In the genomic region with DNA sequence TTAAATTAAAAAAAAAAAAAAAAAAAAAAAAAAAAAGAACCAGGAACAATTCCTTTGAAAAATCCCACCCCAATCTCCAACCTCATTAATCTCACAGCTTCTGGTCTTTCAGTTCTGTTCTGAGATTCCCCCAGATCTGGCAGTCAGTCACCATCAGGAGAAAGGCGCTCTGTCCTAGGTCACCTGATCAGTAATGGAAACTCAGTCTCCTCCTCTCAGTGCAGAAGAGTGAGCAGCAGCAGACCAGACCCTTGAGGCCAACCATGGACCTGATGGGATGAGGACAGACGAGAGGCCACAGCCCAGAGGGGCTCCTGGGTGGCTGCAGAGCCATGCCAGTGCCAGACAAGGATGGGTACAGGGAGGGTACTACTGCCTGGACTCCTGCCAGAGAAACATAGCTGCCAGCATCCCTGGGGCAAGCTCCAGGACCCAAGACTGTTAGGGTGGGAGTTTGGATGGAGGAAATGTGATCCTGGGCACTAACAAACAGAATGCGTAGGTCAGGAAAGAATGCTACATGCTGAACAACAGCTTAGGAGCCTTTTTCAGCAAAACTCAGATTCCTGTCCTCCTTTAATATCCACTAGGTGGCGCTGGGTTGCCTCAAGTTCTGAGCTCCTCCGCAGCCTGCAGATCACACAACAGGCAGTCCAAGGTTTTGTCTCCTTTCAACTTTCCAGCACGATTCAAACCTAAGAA, we compare ENCODE assay signal across 1 cellular context.
TF ChIP-seq lines count a peak whose summit lies in the region.

No MANE protein-coding gene starts in this region.

TF ChIP-seq in GM12878, 131 proteins besides CTCF, POLR2A, EP300 and RAD21:
- TF ChIP-seq SMARCA5 (IDR thresholded peaks at IDR 0.05) (0 out of 2 replicates have a peak, but pooled peaks have one; percentile 25), ESRRA (IDR thresholded peaks at IDR 0.05; ENCODE audit: low read length) (no peak), ZNF217 (IDR thresholded peaks at IDR 0.05) (no peak), SMC3 (IDR thresholded peaks at IDR 0.05; ENCODE audit: borderline replicate concordance, low read length) (peak; percentile 77), POLR2AphosphoS5 (IDR thresholded peaks at IDR 0.05; ENCODE audit: low read length) (no peak)
